8 cellular contexts compared by ENCODE assay signal in genomic region chr19:33194884-33195710, GRCh38. TPM values are rescaled to one million over a fixed set of nuclear protein-coding genes. Genes with fewer than 3 reads are reported as not detected.
DNase-seq lines count a peak whose midpoint lies in the region; ATAC-seq and TF ChIP-seq lines count a peak whose summit lies in the region.

No MANE protein-coding gene starts in this region.

- H3K27ac Mint-ChIP-seq in Caco-2 (ENCODE audit: unreplicated experiment): no peak overlapping the region
- no peak overlapping the region for H3K27ac Mint-ChIP-seq in naive thymus-derived CD4-positive, alpha-beta T cell

- no peaks in the 10 kb centered on the region for H3K9me3 ChIP-seq in Caco-2
- H3K9me3 ChIP-seq in naive thymus-derived CD4-positive, alpha-beta T cell (ENCODE audit: control insufficient read depth in 2 of 3, low read length in 3 of 3): no peaks in the 10 kb centered on the region

- no peak for TF ChIP-seq CTCF in Caco-2 (IDR thresholded peaks at IDR 0.05; ENCODE audit: insufficient read depth in 1 of 2, low read depth in 1 of 2, low read length in 1 of 2, severe bottlenecking in 1 of 2, unreplicated experiment in 1 of 2)
- TF ChIP-seq CTCF in epithelial cell of proximal tubule (conservative IDR thresholded peaks at IDR 0.05; ENCODE audit: low read depth, low read length): no peak

- peaks cover 6% of the 10 kb centered on the region for H3K36me3 Mint-ChIP-seq in Caco-2 (ENCODE audit: insufficient read depth, unreplicated experiment)
- H3K36me3 Mint-ChIP-seq in naive thymus-derived CD4-positive, alpha-beta T cell: no peaks in the 10 kb centered on the region

- POLR2A ChIA-PET in Caco-2 (lab: Charles Lee): interaction anchor here (0.7 kb wide), 1 partner anchor 18 kb away, joined by 3 read pairs; no protein-coding TSS in a partner anchor
- POLR2A ChIA-PET in naive thymus-derived CD4-positive, alpha-beta T cell (lab: Charles Lee): no interaction called here

- peak overlapping the region; percentile 70 for H3K4me3 Mint-ChIP-seq in Caco-2 (ENCODE audit: unreplicated experiment)
- H3K4me3 Mint-ChIP-seq in naive thymus-derived CD4-positive, alpha-beta T cell: peak overlapping the region in 5 of 10 donors; percentile 32 to 73 (median 53)

- H3K36me3 ChIP-seq in Caco-2 (ENCODE audit: control insufficient read depth, insufficient read depth, low read length): no peaks in the 10 kb centered on the region
- no peaks in the 10 kb centered on the region for H3K36me3 ChIP-seq in naive thymus-derived CD4-positive, alpha-beta T cell (ENCODE audit: control insufficient read depth in 2 of 3, insufficient read depth in 3 of 3, low read length in 3 of 3)

- H3K27me3 ChIP-seq in Caco-2 (replicated peaks; ENCODE audit: control insufficient read depth, insufficient read depth, low read length): no peaks in the 10 kb centered on the region
- H3K27me3 ChIP-seq in naive thymus-derived CD4-positive, alpha-beta T cell (ENCODE audit: control insufficient read depth in 2 of 2, insufficient read depth in 2 of 2, low read length in 2 of 2): peaks cover 0 to 2% of the 10 kb centered on the region in 2 donors

- H3K4me3 ChIP-seq in Caco-2 (ENCODE audit: low read depth, low read length): peak overlapping the region; percentile 50
- peak overlapping the region; percentile 50 for H3K4me3 ChIP-seq in epithelial cell of proximal tubule (ENCODE audit: low read depth, low read length)
- no peak overlapping the region for H3K4me3 ChIP-seq in naive thymus-derived CD4-positive, alpha-beta T cell (ENCODE audit: low read length)

- H3K27me3 Mint-ChIP-seq in Caco-2 (ENCODE audit: insufficient read depth, unreplicated experiment): peaks cover 7% of the 10 kb centered on the region
- H3K27me3 Mint-ChIP-seq in naive thymus-derived CD4-positive, alpha-beta T cell: peaks cover 30 to 54% (median 37%) of the 10 kb centered on the region in 5 donors

- ATAC-seq in naive thymus-derived CD4-positive, alpha-beta T cell: peak; percentile 29
- ATAC-seq in GM19324 (IDR thresholded peaks at IDR 0.05; ENCODE audit: low FRiP score, unreplicated experiment): no peak
- no peak for ATAC-seq in HG02588 (IDR thresholded peaks at IDR 0.05; ENCODE audit: unreplicated experiment)

- DNase-seq in Caco-2 (peak in 1 of 2 experiments; percentile 43), NCI-H146 (lab: John Stamatoyannopoulos, UW) (peak; percentile 40), epithelial cell of proximal tubule (ENCODE audit: low read depth) (no peak), cerebellar cortex (ENCODE audit: low spot score) (no peak), inferior parietal cortex (ENCODE audit: extremely low spot score) (no peak)
- no peak for DNase-seq in naive thymus-derived CD4-positive, alpha-beta T cell

- no peak overlapping the region for H3K27ac ChIP-seq in naive thymus-derived CD4-positive, alpha-beta T cell (ENCODE audit: low read depth, low read length)

- BruUV-seq in Caco-2 (replicated peaks; lab: Mats Ljungman, UMichigan): no TSS peak

- intact Hi-C loops in Caco-2 (cut with micrococcal nuclease; ENCODE audit: unreplicated experiment): loop anchor here (1.0 kb wide), 1 partner anchor 18 kb away; no protein-coding TSS in a partner anchor
- intact Hi-C loops in naive thymus-derived CD4-positive, alpha-beta T cell (cut with micrococcal nuclease): no loop called here

- CTCF ChIA-PET in Caco-2 (lab: Charles Lee): interaction anchor here (0.6 to 2.5 kb wide), 2 partner anchors 11 to 497 kb away, joined by 3 to 11 read pairs; no protein-coding TSS in a partner anchor
- CTCF ChIA-PET in naive thymus-derived CD4-positive, alpha-beta T cell (lab: Charles Lee): no interaction called here

- H3K9me3 Mint-ChIP-seq in Caco-2 (ENCODE audit: unreplicated experiment): no peaks in the 10 kb centered on the region
- H3K9me3 Mint-ChIP-seq in naive thymus-derived CD4-positive, alpha-beta T cell: peaks cover 0 to 4% (median 0%) of the 10 kb centered on the region in 11 donors

- no peaks in the 10 kb centered on the region for H3K4me1 Mint-ChIP-seq in Caco-2 (ENCODE audit: low read depth, unreplicated experiment)
- H3K4me1 Mint-ChIP-seq in naive thymus-derived CD4-positive, alpha-beta T cell: peaks cover 0 to 7% (median 0%) of the 10 kb centered on the region in 7 donors

- H3K4me1 ChIP-seq in Caco-2: peaks cover 11% of the 10 kb centered on the region; the same call in 1 of the 2 replicates
- no peaks in the 10 kb centered on the region for H3K4me1 ChIP-seq in naive thymus-derived CD4-positive, alpha-beta T cell (ENCODE audit: control insufficient read depth in 2 of 2, insufficient read depth in 2 of 2, low read length in 2 of 2)

RNA-seq across cellular contexts. Expression of gene LRP3, which starts 1.0 kb away (rescaled TPM):
- 21.3 and 22.8 TPM in 2 replicates for total RNA-seq in Caco-2 (2022)
- 26.3 and 26.9 TPM in 2 replicates for total RNA-seq in epithelial cell of proximal tubule
- 1 to 10 TPM in 1 of 5 experiments, under 1 TPM in 3, not detected in 1; 0.34 to 2.6 (median 0.40) TPM for total RNA-seq in naive thymus-derived CD4-positive, alpha-beta T cell
- not detected for polyA plus RNA-seq in naive thymus-derived CD4-positive, alpha-beta T cell

RNA-seq across cellular contexts. Expression of gene SLC7A10, which starts 30.6 kb away (rescaled TPM):
- total RNA-seq in Caco-2 (2022) (not detected in 2 replicates), epithelial cell of proximal tubule (not detected in 2 replicates)
- total RNA-seq in naive thymus-derived CD4-positive, alpha-beta T cell: not detected
- not detected for polyA plus RNA-seq in naive thymus-derived CD4-positive, alpha-beta T cell
